ENCODE assay signal across 15 cellular contexts in genomic region chr13:98530236-98530635, GRCh38. TPM values are rescaled to one million over a fixed set of nuclear protein-coding genes. Genes with fewer than 3 reads are reported as not detected.
DNase-seq lines count a peak whose midpoint lies in the region; ATAC-seq, FAIRE-seq and TF ChIP-seq lines count a peak whose summit lies in the region.
"Had no signal": no experiment of that assay in that cellular context is flagged by ENCODE, and none has a peak within 500 bp of the region (broad histone marks: within the 10 kb centered on the region; RNA-seq: fewer than 3 reads in every experiment).

No MANE protein-coding gene starts in this region.

- peaks cover 9% of the 10 kb centered on the region for H3K36me3 Mint-ChIP-seq in activated naive CD8-positive, alpha-beta T cell treated with anti-CD3 and anti-CD28 coated beads, Interleukin-2, amount 50 U/mL, for 24 hours (ENCODE audit: low read depth)
- H3K36me3 Mint-ChIP-seq in activated naive CD8-positive, alpha-beta T cell treated with anti-CD3 and anti-CD28 coated beads for 36 hours = peaks cover 34% of the 10 kb centered on the region
- H3K36me3 Mint-ChIP-seq in naive thymus-derived CD4-positive, alpha-beta T cell = peaks cover 0 to 13% (median 0%) of the 10 kb centered on the region in 5 donors

- H4K20me1 ChIP-seq in GM23248 (ENCODE audit: insufficient read depth) = peaks cover 20% of the 10 kb centered on the region

- no peak for TF ChIP-seq POLR2A in GM12892 (IDR thresholded peaks at IDR 0.05; ENCODE audit: low read depth, low read length)

- no peak overlapping the region for H2AFZ ChIP-seq in GM23248
- H2AFZ ChIP-seq: PC-9 had no signal

- in situ Hi-C loops in GM23248 (cut with MboI) = no loop called here

- peaks cover 92% of the 10 kb centered on the region for H3K4me1 Mint-ChIP-seq in activated naive CD8-positive, alpha-beta T cell treated with anti-CD3 and anti-CD28 coated beads, Interleukin-2, amount 50 U/mL, for 24 hours
- H3K4me1 Mint-ChIP-seq in activated naive CD8-positive, alpha-beta T cell treated with anti-CD3 and anti-CD28 coated beads for 36 hours = peaks cover 84% of the 10 kb centered on the region
- H3K4me1 Mint-ChIP-seq in naive thymus-derived CD4-positive, alpha-beta T cell = peaks cover 68 to 95% (median 90%) of the 10 kb centered on the region in 7 donors

- H3K4me3 ChIP-seq in WERI-Rb-1 (ENCODE audit: low read depth, low read length) (no peak overlapping the region), upper lobe of right lung (no peak overlapping the region), GM23248 (no peak overlapping the region)
- no peak overlapping the region for H3K4me3 ChIP-seq in naive thymus-derived CD4-positive, alpha-beta T cell (ENCODE audit: low read length)
- H3K4me3 ChIP-seq: PC-9 had no signal

- H3K27ac Mint-ChIP-seq in activated naive CD8-positive, alpha-beta T cell treated with anti-CD3 and anti-CD28 coated beads, Interleukin-2, amount 50 U/mL, for 24 hours = peak overlapping the region; percentile 85
- H3K27ac Mint-ChIP-seq in activated naive CD8-positive, alpha-beta T cell treated with anti-CD3 and anti-CD28 coated beads for 36 hours = no peak overlapping the region
- H3K27ac Mint-ChIP-seq in naive thymus-derived CD4-positive, alpha-beta T cell = peak overlapping the region in 7 of 9 donors; percentile 24 to 85 (median 71)

- H3K9me3 ChIP-seq in WERI-Rb-1 (ENCODE audit: severe bottlenecking) = no peaks in the 10 kb centered on the region
- H3K9me3 ChIP-seq in naive thymus-derived CD4-positive, alpha-beta T cell (ENCODE audit: control insufficient read depth in 2 of 3, low read length in 3 of 3) = no peaks in the 10 kb centered on the region
- H3K9me3 ChIP-seq in upper lobe of right lung = no peaks in the 10 kb centered on the region
- no peaks in the 10 kb centered on the region for H3K9me3 ChIP-seq in GM23248 (ENCODE audit: low read depth)

- H3K27me3 Mint-ChIP-seq in activated naive CD8-positive, alpha-beta T cell treated with anti-CD3 and anti-CD28 coated beads, Interleukin-2, amount 50 U/mL, for 24 hours = no peaks in the 10 kb centered on the region
- H3K27me3 Mint-ChIP-seq in activated naive CD8-positive, alpha-beta T cell treated with anti-CD3 and anti-CD28 coated beads for 36 hours = no peaks in the 10 kb centered on the region
- no peaks in the 10 kb centered on the region for H3K27me3 Mint-ChIP-seq in naive thymus-derived CD4-positive, alpha-beta T cell
- H3K27me3 Mint-ChIP-seq: IgD-negative memory B cell had no signal

- H3K9me2 ChIP-seq in GM23248 (ENCODE audit: insufficient read depth) = no peaks in the 10 kb centered on the region

- POLR2A ChIA-PET in naive thymus-derived CD4-positive, alpha-beta T cell (lab: Charles Lee) = no interaction called here

- peak overlapping the region; percentile 0 for H3K27ac ChIP-seq in WERI-Rb-1
- no peak overlapping the region for H3K27ac ChIP-seq in naive thymus-derived CD4-positive, alpha-beta T cell (ENCODE audit: low read depth, low read length)
- H3K27ac ChIP-seq in upper lobe of right lung = no peak overlapping the region
- H3K27ac ChIP-seq in GM23248 = no peak overlapping the region
- H3K27ac ChIP-seq: PC-9 had no signal

- intact Hi-C loops in naive thymus-derived CD4-positive, alpha-beta T cell (cut with micrococcal nuclease) = no loop called here
- intact Hi-C loops in upper lobe of right lung (cut with DNase I) = no loop called here

- H3K36me3 ChIP-seq in WERI-Rb-1 (peaks cover 5% of the 10 kb centered on the region), upper lobe of right lung (no peaks in the 10 kb centered on the region), GM23248 (ENCODE audit: low read depth) (no peaks in the 10 kb centered on the region)
- no peaks in the 10 kb centered on the region for H3K36me3 ChIP-seq in naive thymus-derived CD4-positive, alpha-beta T cell (ENCODE audit: control insufficient read depth in 2 of 3, insufficient read depth in 3 of 3, low read length in 3 of 3)

- H3F3A ChIP-seq in GM23248 (ENCODE audit: insufficient read depth) = 0 out of 2 replicates have a peak, but pooled peaks cover 13% of the 10 kb centered on the region

- H3K27me3 ChIP-seq in WERI-Rb-1 (ENCODE audit: insufficient read depth, low read depth, severe bottlenecking) = no peaks in the 10 kb centered on the region
- no peaks in the 10 kb centered on the region for H3K27me3 ChIP-seq in naive thymus-derived CD4-positive, alpha-beta T cell (ENCODE audit: control insufficient read depth in 2 of 2, insufficient read depth in 2 of 2, low read length in 2 of 2)
- H3K27me3 ChIP-seq in upper lobe of right lung = no peaks in the 10 kb centered on the region
- H3K27me3 ChIP-seq in GM23248 (replicated peaks; ENCODE audit: insufficient read depth) = no peaks in the 10 kb centered on the region

- ATAC-seq in activated naive CD8-positive, alpha-beta T cell treated with anti-CD3 and anti-CD28 coated beads, Interleukin-2, amount 50 U/mL, for 24 hours = no peak
- ATAC-seq in naive thymus-derived CD4-positive, alpha-beta T cell = no peak
- no peak for ATAC-seq in upper lobe of right lung

- CTCF ChIA-PET in naive thymus-derived CD4-positive, alpha-beta T cell (lab: Charles Lee) = no interaction called here

- no peak overlapping the region for H3K9ac ChIP-seq in GM23248

- peaks cover 100% of the 10 kb centered on the region for H3K79me2 ChIP-seq in GM23248 (ENCODE audit: insufficient read depth)

- no peak overlapping the region for H3K4me3 Mint-ChIP-seq in activated naive CD8-positive, alpha-beta T cell treated with anti-CD3 and anti-CD28 coated beads, Interleukin-2, amount 50 U/mL, for 24 hours
- no peak overlapping the region for H3K4me3 Mint-ChIP-seq in activated naive CD8-positive, alpha-beta T cell treated with anti-CD3 and anti-CD28 coated beads for 36 hours
- H3K4me3 Mint-ChIP-seq in naive thymus-derived CD4-positive, alpha-beta T cell = peak overlapping the region in 3 of 10 donors; percentile 32 to 40 (median 35)

- FAIRE-seq in GM12892 (lab: Jason Lieb, UNC) = no peak

- WGBS in GM23248 (ENCODE audit: low coverage in 1 of 2, low lambda C conversion rate in 2 of 2, missing lambda C conversion rate in 2 of 2), 2 experiments = 86 to 90% methylated on average over 7 of the region's 7 CpGs

- peaks cover 58 to 68% of the 10 kb centered on the region in 2 donors for H3K4me1 ChIP-seq in naive thymus-derived CD4-positive, alpha-beta T cell (ENCODE audit: control insufficient read depth in 2 of 2, insufficient read depth in 2 of 2, low read length in 2 of 2)
- H3K4me1 ChIP-seq in upper lobe of right lung (peaks cover 8% of the 10 kb centered on the region), GM23248 (ENCODE audit: insufficient read depth) (peaks cover 7% of the 10 kb centered on the region; the same call in 1 of the 2 replicates)

- TF ChIP-seq CTCF in WERI-Rb-1 (IDR thresholded peaks at IDR 0.05; ENCODE audit: low read depth, low read length) (no peak), upper lobe of right lung (IDR thresholded peaks at IDR 0.05) (no peak)

- H3K9me3 Mint-ChIP-seq in activated naive CD8-positive, alpha-beta T cell treated with anti-CD3 and anti-CD28 coated beads, Interleukin-2, amount 50 U/mL, for 24 hours = no peaks in the 10 kb centered on the region
- H3K9me3 Mint-ChIP-seq in activated naive CD8-positive, alpha-beta T cell treated with anti-CD3 and anti-CD28 coated beads for 36 hours = no peaks in the 10 kb centered on the region
- H3K9me3 Mint-ChIP-seq in naive thymus-derived CD4-positive, alpha-beta T cell = no peaks in the 10 kb centered on the region
- H3K9me3 Mint-ChIP-seq: IgD-negative memory B cell had no signal

- H3K4me2 ChIP-seq in GM23248 (ENCODE audit: unreplicated experiment) = no peak overlapping the region
- H3K4me2 ChIP-seq: PC-9 had no signal

- DNase-seq in activated naive CD8-positive, alpha-beta T cell treated with anti-CD3 and anti-CD28 coated beads, Interleukin-2, amount 50 U/mL, for 24 hours = no peak
- DNase-seq in activated naive CD8-positive, alpha-beta T cell treated with anti-CD3 and anti-CD28 coated beads for 36 hours = no peak
- DNase-seq in WERI-Rb-1 (no peak), upper lobe of right lung (peak; percentile 26), GM12892 (ENCODE audit: insufficient read length) (no peak), GM23248 (no peak)
- no peak for DNase-seq in naive thymus-derived CD4-positive, alpha-beta T cell
- DNase-seq: ACHN, GOT3, MV-4-11, NCI-H1436, NCI-H2227 treated with DMSO at 0.1 percent for 48 hours, NCI-H526 treated with DMSO at 0.1 percent for 48 hours, PC-9 had no signal

RNA-seq across cellular contexts. Expression of gene STK24, which starts 46.7 kb away (rescaled TPM):
- 100 to 1,000 TPM; 129 TPM for total RNA-seq in activated naive CD8-positive, alpha-beta T cell treated with anti-CD3 and anti-CD28 coated beads for 36 hours
- total RNA-seq in naive thymus-derived CD4-positive, alpha-beta T cell = 100 to 1,000 TPM in 3 of 5 experiments, 10 to 100 TPM in 2; 90.1 to 148 (median 121) TPM
- 10 to 100 TPM; 29.8 to 44.4 TPM for polyA plus RNA-seq in naive thymus-derived CD4-positive, alpha-beta T cell
- total RNA-seq in upper lobe of right lung = 94.6 TPM
- polyA plus RNA-seq in GM12892 (2012; ENCODE audit: missing spikeins) = 63.2 TPM
- total RNA-seq in GM23248 (2014; rRNA removed; shearing (Covaris generic)) = 56.7 and 72.4 TPM in 2 replicates
- polyA plus RNA-seq in GM23248 (2016; fragmentation: Nextera tagmentation; extraction: Ambion mirVana) = 10.8 and 11.1 TPM in 2 replicates
